ENCODE assay signal across 8 cellular contexts in the genomic region with DNA sequence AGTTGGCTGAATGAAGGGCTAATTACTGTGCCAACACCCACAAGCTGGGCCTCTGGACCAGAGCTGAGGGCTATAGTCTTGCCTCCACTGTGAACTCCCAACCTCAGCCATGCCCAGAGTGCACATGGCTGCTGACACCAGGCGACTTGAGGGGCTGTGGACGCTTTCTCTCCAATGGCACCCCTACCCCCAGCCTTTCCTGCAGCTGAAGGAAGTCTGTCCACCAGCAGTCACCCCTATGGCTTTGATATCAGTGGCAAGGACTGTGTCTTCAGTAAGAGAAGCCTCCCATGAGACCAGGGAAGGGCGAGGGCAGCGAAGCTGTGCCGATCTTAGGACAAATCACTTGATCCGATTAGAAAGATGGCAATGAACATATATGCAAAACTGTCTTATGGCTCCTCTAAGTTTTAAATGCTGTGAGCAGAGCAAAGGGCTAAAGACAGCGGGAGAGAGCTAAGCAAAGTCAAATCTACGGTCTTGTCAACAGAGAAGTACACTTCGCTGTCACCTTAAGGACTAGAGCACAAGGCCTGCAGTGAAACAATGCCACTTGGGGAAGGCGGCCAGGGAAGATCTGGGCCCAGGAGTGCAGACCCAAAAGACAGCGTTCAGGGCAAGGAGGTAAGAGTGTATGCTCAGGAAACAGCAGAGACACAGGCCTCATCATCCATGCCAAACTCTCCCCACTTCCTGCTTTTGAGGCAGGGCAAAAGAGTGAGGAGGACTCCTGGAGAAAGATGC. TPM values are rescaled to one million over a fixed set of nuclear protein-coding genes. Genes with fewer than 3 reads are reported as not detected.
A peak's percentile ranks its signal among the peaks of the same experiment; 100 is the strongest.
DNase-seq lines count a peak whose midpoint lies in the region; ATAC-seq and TF ChIP-seq lines count a peak whose summit lies in the region.

No MANE protein-coding gene starts in this region.

- intact Hi-C loops in activated CD4-positive, alpha-beta T cell treated with anti-CD3 and anti-CD28 coated beads for 36 hours (cut with DNase I, micrococcal nuclease): loop anchor here in 1 of 2 experiments (10.0 kb wide), 1 partner anchor 1832 kb away; a partner anchor contains a TSS

- no peaks in the 10 kb centered on the region for H3K27me3 Mint-ChIP-seq in activated CD4-positive, alpha-beta T cell treated with anti-CD3 and anti-CD28 coated beads for 36 hours
- no peaks in the 10 kb centered on the region for H3K27me3 Mint-ChIP-seq in stimulated activated naive CD8-positive, alpha-beta T cell treated with anti-CD3 and anti-CD28 coated beads, Interleukin-15, amount 100 ng/mL, for 72 hours

- H3K4me1 Mint-ChIP-seq in activated CD4-positive, alpha-beta T cell treated with anti-CD3 and anti-CD28 coated beads for 36 hours: peaks cover 27% of the 10 kb centered on the region
- peaks cover 43% of the 10 kb centered on the region for H3K4me1 Mint-ChIP-seq in stimulated activated naive CD8-positive, alpha-beta T cell treated with anti-CD3 and anti-CD28 coated beads, Interleukin-15, amount 100 ng/mL, for 72 hours

- ATAC-seq in activated CD4-positive, alpha-beta T cell treated with anti-CD3 and anti-CD28 coated beads for 36 hours: no peak
- no peak for ATAC-seq in stimulated activated naive CD8-positive, alpha-beta T cell treated with anti-CD3 and anti-CD28 coated beads, Interleukin-15, amount 100 ng/mL, for 72 hours
- ATAC-seq in GM19452 (IDR thresholded peaks at IDR 0.05; ENCODE audit: unreplicated experiment): no peak

- peak overlapping the region; percentile 94 for H3K4me3 ChIP-seq in fibroblast of villous mesenchyme (ENCODE audit: low read depth, low read length)

- peaks cover 25% of the 10 kb centered on the region for H3K36me3 Mint-ChIP-seq in activated CD4-positive, alpha-beta T cell treated with anti-CD3 and anti-CD28 coated beads for 36 hours (ENCODE audit: low read depth)

- no peaks in the 10 kb centered on the region for H3K9me3 Mint-ChIP-seq in activated CD4-positive, alpha-beta T cell treated with anti-CD3 and anti-CD28 coated beads for 36 hours (ENCODE audit: low read depth)
- no peaks in the 10 kb centered on the region for H3K9me3 Mint-ChIP-seq in stimulated activated naive CD8-positive, alpha-beta T cell treated with anti-CD3 and anti-CD28 coated beads, Interleukin-15, amount 100 ng/mL, for 72 hours

- H3K27ac ChIP-seq in VCaP: peak overlapping the region; percentile 78; the same call in 1 of the 2 replicates

- H3K4me3 Mint-ChIP-seq in activated CD4-positive, alpha-beta T cell treated with anti-CD3 and anti-CD28 coated beads for 36 hours: peak overlapping the region; percentile 98
- peak overlapping the region; percentile 89 to 97 for H3K4me3 Mint-ChIP-seq in stimulated activated naive CD8-positive, alpha-beta T cell treated with anti-CD3 and anti-CD28 coated beads, Interleukin-15, amount 100 ng/mL, for 72 hours

- CTCF ChIA-PET in activated CD4-positive, alpha-beta T cell treated with anti-CD3 and anti-CD28 coated beads for 36 hours (lab: Charles Lee): interaction anchor here (0.7 to 2.1 kb wide), 5 partner anchors 8 to 1099 kb away, joined by 3 to 6 read pairs (median 4); no protein-coding TSS in a partner anchor

- no peak for TF ChIP-seq CTCF in VCaP (conservative IDR thresholded peaks at IDR 0.05)
- no peak for TF ChIP-seq CTCF in fibroblast of villous mesenchyme (IDR thresholded peaks at IDR 0.05; ENCODE audit: insufficient read depth, low read depth, low read length)

- H3K27ac Mint-ChIP-seq in activated CD4-positive, alpha-beta T cell treated with anti-CD3 and anti-CD28 coated beads for 36 hours: peak overlapping the region; percentile 93
- peak overlapping the region in 1 of 2 donors; percentile 60 for H3K27ac Mint-ChIP-seq in stimulated activated naive CD8-positive, alpha-beta T cell treated with anti-CD3 and anti-CD28 coated beads, Interleukin-15, amount 100 ng/mL, for 72 hours

- no peak for DNase-seq in activated CD4-positive, alpha-beta T cell treated with anti-CD3 and anti-CD28 coated beads for 36 hours
- no peak for DNase-seq in activated CD4-positive, alpha-beta T cell treated with anti-CD3 and anti-CD28 coated beads for 48 hours
- DNase-seq in fibroblast of villous mesenchyme (ENCODE audit: low read depth) (no peak), kidney tubule cell (ENCODE audit: low spot score) (no peak), NOMO-1 treated with dmso at 0.1 percent for 144 hours (lab: John Stamatoyannopoulos, UW; ENCODE audit: unreplicated experiment) (no peak)
- no peak for DNase-seq in stimulated activated naive CD8-positive, alpha-beta T cell treated with anti-CD3 and anti-CD28 coated beads, Interleukin-15, amount 100 ng/mL, for 72 hours

- POLR2A ChIA-PET in activated CD4-positive, alpha-beta T cell treated with anti-CD3 and anti-CD28 coated beads for 36 hours (lab: Charles Lee): no interaction called here

RNA-seq across cellular contexts. Expression of a gene that starts 1.6 kb away (rescaled TPM):
- 10 to 100 TPM; 39.1 to 48.5 TPM for total RNA-seq in activated CD4-positive, alpha-beta T cell treated with anti-CD3 and anti-CD28 coated beads for 36 hours
- 22.9 and 35.4 TPM in 2 replicates for total RNA-seq in fibroblast of villous mesenchyme

RNA-seq across cellular contexts. Expression of a gene that starts 14.7 kb away (rescaled TPM):
- total RNA-seq in activated CD4-positive, alpha-beta T cell treated with anti-CD3 and anti-CD28 coated beads for 36 hours: under 1 TPM in 1 of 2 experiments, not detected in 1; 0.14 TPM
- 0.43 and 1.3 TPM in 2 replicates for total RNA-seq in fibroblast of villous mesenchyme

RNA-seq across cellular contexts. Expression of a gene that starts 57.4 kb away (rescaled TPM):
- total RNA-seq in activated CD4-positive, alpha-beta T cell treated with anti-CD3 and anti-CD28 coated beads for 36 hours: not detected
- 0.97 TPM in 1 of 2 replicates, not detected in the other for total RNA-seq in fibroblast of villous mesenchyme
